ENCODE assay signal across 8 cellular contexts in genomic region chr5:127518319-127518621, GRCh38. TPM values are rescaled to one million over a fixed set of nuclear protein-coding genes. Genes with fewer than 3 reads are reported as not detected.
DNase-seq lines count a peak whose midpoint lies in the region; ATAC-seq, FAIRE-seq and TF ChIP-seq lines count a peak whose summit lies in the region.

No MANE protein-coding gene starts in this region.

- CTCF ChIA-PET in PC-3 (lab: Charles Lee) = no interaction called here
- CTCF ChIA-PET in endothelial cell of umbilical vein (lab: Charles Lee) = interaction anchor here (0.9 to 1.7 kb wide), 2 partner anchors 18 to 26 kb away, joined by 3 to 4 read pairs; no protein-coding TSS in a partner anchor

- intact Hi-C loops in PC-3 (cut with micrococcal nuclease) = no loop called here
- intact Hi-C loops in endothelial cell of umbilical vein (cut with micrococcal nuclease) = no loop called here

- ATAC-seq in PC-3 = no peak

- H3K9me1 ChIP-seq in endothelial cell of umbilical vein (replicated peaks; ENCODE audit: control insufficient read depth, extremely low read depth, insufficient read depth, low read length) = no peaks in the 10 kb centered on the region

- dilution Hi-C loops in endothelial cell of umbilical vein (cut with MboI; ENCODE audit: extremely low pct_ligation_motif_present, low sequenced_read_pairs) = no loop called here

- H3K9me3 ChIP-seq in PC-3 (ENCODE audit: low read length) (peaks cover 8% of the 10 kb centered on the region), endothelial cell of umbilical vein (replicated peaks; ENCODE audit: control insufficient read depth, insufficient read depth, low read length) (no peaks in the 10 kb centered on the region), neutrophil (no peaks in the 10 kb centered on the region)

- no peak for TF ChIP-seq POLR2A in endothelial cell of umbilical vein (IDR thresholded peaks at IDR 0.05; ENCODE audit: low read depth, low read length)

- H3K9me2 ChIP-seq in PC-3 (replicated peaks; ENCODE audit: low read length) = no peaks in the 10 kb centered on the region

- H3K9ac ChIP-seq in PC-3 (ENCODE audit: low read length) (peak overlapping the region; percentile 94), endothelial cell of umbilical vein (replicated peaks; ENCODE audit: extremely low read depth, insufficient read depth, low read length) (peak overlapping the region; percentile 88)

- H3K27me3 ChIP-seq in PC-3 (ENCODE audit: low read length) = no peaks in the 10 kb centered on the region
- peaks cover 2 to 8% of the 10 kb centered on the region in 2 experiments for H3K27me3 ChIP-seq in endothelial cell of umbilical vein (ENCODE audit: control insufficient read depth in 2 of 2, insufficient read depth in 2 of 2, low read length in 2 of 2)
- no peaks in the 10 kb centered on the region for H3K27me3 ChIP-seq in neutrophil

- peak overlapping the region; percentile 58 for H3K27ac ChIP-seq in PC-3 (ENCODE audit: low read length)
- peak overlapping the region; percentile 69 for H3K27ac ChIP-seq in endothelial cell of umbilical vein (ENCODE audit: insufficient read depth, low read depth, low read length)
- peak overlapping the region; percentile 76 for H3K27ac ChIP-seq in neutrophil

- in situ Hi-C loops in GM13976 (cut with MboI; ENCODE audit: low sequenced_read_pairs, unreplicated experiment) = no loop called here

- BruUV-seq in PC-3 (replicated peaks; lab: Mats Ljungman, UMichigan) (no TSS peak), endothelial cell of umbilical vein (replicated peaks; lab: Mats Ljungman, UMichigan) (no TSS peak)

- H3K4me2 ChIP-seq in PC-3 (ENCODE audit: low read length) (peak overlapping the region; percentile 90), endothelial cell of umbilical vein (ENCODE audit: insufficient read depth, low read length) (peak overlapping the region; percentile 66)

- no peak for TF ChIP-seq CTCF in GM13976 (IDR thresholded peaks at IDR 0.05; ENCODE audit: borderline replicate concordance, control extremely low read depth, extremely low read depth, insufficient read depth, missing control alignments)
- TF ChIP-seq CTCF in HFF-Myc (IDR thresholded peaks at IDR 0.05; ENCODE audit: low read depth, low read length, missing control alignments) = no peak
- no peak for TF ChIP-seq CTCF in PC-3 (conservative IDR thresholded peaks at IDR 0.05; ENCODE audit: low read depth, low read length)
- TF ChIP-seq CTCF in endothelial cell of umbilical vein (IDR thresholded peaks at IDR 0.05; ENCODE audit: extremely low read depth in 1 of 2, insufficient read depth in 1 of 2, low read depth in 1 of 2, low read length in 2 of 2) = no peak
- TF ChIP-seq CTCF in neutrophil (IDR thresholded peaks at IDR 0.05) = no peak

- H4K20me1 ChIP-seq in PC-3 (ENCODE audit: low read length) (peaks cover 15% of the 10 kb centered on the region; the same call in 1 of the 2 replicates), endothelial cell of umbilical vein (replicated peaks; ENCODE audit: control insufficient read depth, extremely low read depth, insufficient read depth, low read length) (peaks cover 4% of the 10 kb centered on the region)

- peaks cover 15% of the 10 kb centered on the region for H3K4me1 ChIP-seq in PC-3 (ENCODE audit: insufficient read depth, low read length)
- peaks cover 14% of the 10 kb centered on the region for H3K4me1 ChIP-seq in endothelial cell of umbilical vein (ENCODE audit: control insufficient read depth, extremely low read depth, insufficient read depth, low read length)
- peaks cover 12 to 15% of the 10 kb centered on the region in 2 experiments for H3K4me1 ChIP-seq in neutrophil (ENCODE audit: control insufficient read depth in 1 of 2, insufficient read depth in 1 of 2, low read depth in 1 of 2, low read length in 1 of 2)

- peak; percentile 53 for FAIRE-seq in endothelial cell of umbilical vein (lab: Jason Lieb, UNC)

- H3K79me2 ChIP-seq in PC-3 (ENCODE audit: low read length) (peaks cover 50% of the 10 kb centered on the region), endothelial cell of umbilical vein (ENCODE audit: control insufficient read depth, insufficient read depth, low read length) (peaks cover 53% of the 10 kb centered on the region)

- H3K4me3 ChIP-seq in HFF-Myc (replicated peaks; ENCODE audit: low read depth, low read length) (peak overlapping the region; percentile 95), PC-3 (ENCODE audit: low read length) (peak overlapping the region; percentile 96), endothelial cell of umbilical vein (replicated peaks in 1 of 3; ENCODE audit: insufficient read depth in 1 of 3, low read depth in 1 of 3, low read length in 3 of 3) (peak overlapping the region; percentile 61 to 82 (median 68)), neutrophil (ENCODE audit: low read depth in 1 of 2, low read length in 1 of 2) (peak overlapping the region; percentile 89 to 94)

- peaks cover 33% of the 10 kb centered on the region for H3K36me3 ChIP-seq in PC-3 (ENCODE audit: low read depth, low read length)
- H3K36me3 ChIP-seq in endothelial cell of umbilical vein (ENCODE audit: control insufficient read depth in 2 of 2, extremely low read depth in 1 of 2, insufficient read depth in 2 of 2, low read length in 2 of 2) = peaks cover 2 to 3% of the 10 kb centered on the region in 2 experiments
- peaks cover 1% of the 10 kb centered on the region for H3K36me3 ChIP-seq in neutrophil

- peak overlapping the region; percentile 95 for H2AFZ ChIP-seq in PC-3 (ENCODE audit: low read length)
- peak overlapping the region; percentile 89 for H2AFZ ChIP-seq in endothelial cell of umbilical vein (ENCODE audit: low read depth, low read length)

- peak; percentile 39 for DNase-seq in GM13976 (ENCODE audit: low spot score)
- DNase-seq in HFF-Myc (ENCODE audit: extremely low read depth, low read depth) = peak; percentile 6
- peak; percentile 57 for DNase-seq in PC-3
- DNase-seq in endothelial cell of umbilical vein (ENCODE audit: low read depth, low spot score) = no peak
- DNase-seq in activated gamma-delta T cell (lab: John Stamatoyannopoulos, UW) = no peak
- DNase-seq in COR-L47 (lab: John Stamatoyannopoulos, UW) = no peak
- DNase-seq in HT-29 (ENCODE audit: low spot score) = no peak

- H3F3A ChIP-seq in PC-3 (ENCODE audit: low read length, unreplicated experiment) = no peaks in the 10 kb centered on the region

- POLR2A ChIA-PET in PC-3 (lab: Charles Lee; ENCODE audit: unreplicated experiment) = no interaction called here
- POLR2A ChIA-PET in endothelial cell of umbilical vein (lab: Charles Lee) = no interaction called here

TF ChIP-seq in endothelial cell of umbilical vein, 7 proteins besides CTCF, POLR2A, EP300 and RAD21:
- TF ChIP-seq FOS (IDR thresholded peaks at IDR 0.05; ENCODE audit: borderline replicate concordance, insufficient read depth, low read length) (no peak), MAX (IDR thresholded peaks at IDR 0.05; ENCODE audit: insufficient read depth, insufficient read length) (no peak), EZH2 (IDR thresholded peaks at IDR 0.05; ENCODE audit: borderline replicate concordance, low read depth, low read length, severe bottlenecking) (no peak), JUN (IDR thresholded peaks at IDR 0.05; ENCODE audit: borderline replicate concordance, insufficient read depth, insufficient read length, low read depth) (no peak), POLR2AphosphoS5 (IDR thresholded peaks at IDR 0.05; ENCODE audit: insufficient read depth, low read depth, low read length) (no peak), MYC (IDR thresholded peaks at IDR 0.05; ENCODE audit: low read depth, low read length) (no peak), GATA2 (IDR thresholded peaks at IDR 0.05; ENCODE audit: insufficient read depth, insufficient read length, low read depth, low read length) (no peak)

RNA-seq across cellular contexts. Expression of gene PRRC1, which starts 0.8 kb away (rescaled TPM):
- total RNA-seq in PC-3 (2014; rRNA removed) = 51.9 and 56.4 TPM in 2 replicates
- 72.7 and 77.6 TPM in 2 replicates for total RNA-seq in endothelial cell of umbilical vein
- 64.4 and 65.8 TPM in 2 replicates for polyA plus RNA-seq in endothelial cell of umbilical vein
- polyA plus RNA-seq in endothelial cell of umbilical vein (2011; cell fraction: cytosol; rRNA removed) = 37.4 and 39.0 TPM in 2 replicates
- 63.1 and 66.2 TPM in 2 replicates for polyA plus RNA-seq in endothelial cell of umbilical vein (2011; cell fraction: nucleus; rRNA removed)
- 53.1 and 59.0 TPM in 2 replicates for polyA plus RNA-seq in endothelial cell of umbilical vein (2012)
- polyA minus RNA-seq in endothelial cell of umbilical vein = 244 and 267 TPM in 2 replicates
- polyA minus RNA-seq in endothelial cell of umbilical vein (2011; cell fraction: cytosol; rRNA and poly(A)+ RNA removed) = 30.3 TPM
- polyA minus RNA-seq in endothelial cell of umbilical vein (2011; cell fraction: nucleus; rRNA and poly(A)+ RNA removed) = 73.1 and 114 TPM in 2 replicates
- 26.6 and 30.6 TPM in 2 replicates for total RNA-seq in HT-29 (2014; rRNA removed; shearing (Covaris generic))

Comparison
In these comparisons a context has a peak if more than half of its experiments do, and no peak if none do; other contexts are left out.
1. DNase-seq: peak in GM13976 (single experiment), HFF-Myc (single experiment) and PC-3 (single experiment); none in endothelial cell of umbilical vein (single experiment), activated gamma-delta T cell (single experiment), COR-L47 (single experiment) and HT-29 (single experiment).
2. Peak in every context shown above with its lines, with median percentiles within 50 percentile points of each other: H3K4me3 ChIP-seq and H3K27ac ChIP-seq.